In genomic region chr3:195319060-195319459, GRCh38 we compare ENCODE assay signal across 16 cellular contexts.
"Had no signal": no experiment of that assay in that cellular context is flagged by ENCODE, and none has a peak within 500 bp of the region (broad histone marks: within the 10 kb centered on the region; RNA-seq: fewer than 3 reads in every experiment).

No MANE protein-coding gene starts in this region.

- ATAC-seq: activated CD8-positive, alpha-beta T cell treated with anti-CD3 and anti-CD28 coated beads for 36 hours; activated T-cell treated with anti-CD3 and anti-CD28 coated beads, Interleukin-2, amount 50 U/mL, for 4 hours; natural killer cell; psoas muscle; right cardiac atrium had no signal

- H3K27ac Mint-ChIP-seq: activated CD4-positive, alpha-beta T cell treated with anti-CD3 and anti-CD28 coated beads, Interleukin-2, amount 10 ng/mL, durations not matched to agents 24 days and 14 days; activated CD8-positive, alpha-beta T cell treated with anti-CD3 and anti-CD28 coated beads for 36 hours had no signal

- H3K36me3 ChIP-seq: ovary had no signal

- FAIRE-seq: endothelial cell of umbilical vein had no signal

- H3K4me3 Mint-ChIP-seq: activated CD4-positive, alpha-beta T cell treated with anti-CD3 and anti-CD28 coated beads, Interleukin-2, amount 10 ng/mL, durations not matched to agents 24 days and 14 days; activated CD8-positive, alpha-beta T cell treated with anti-CD3 and anti-CD28 coated beads for 36 hours; activated T-cell treated with anti-CD3 and anti-CD28 coated beads, Interleukin-2, amount 50 U/mL, for 4 hours; immature natural killer cell; natural killer cell had no signal

- H3K27me3 ChIP-seq: ascending aorta, esophagus squamous epithelium, ovary, thyroid gland had no signal

- H3K27me3 Mint-ChIP-seq: activated CD4-positive, alpha-beta T cell treated with anti-CD3 and anti-CD28 coated beads, Interleukin-2, amount 10 ng/mL, durations not matched to agents 24 days and 14 days; activated CD8-positive, alpha-beta T cell treated with anti-CD3 and anti-CD28 coated beads for 36 hours had no signal

- H3K4me3 ChIP-seq: ascending aorta, coronary artery, esophagus squamous epithelium, ovary, psoas muscle, thyroid gland had no signal

- DNase-seq: activated CD4-positive, alpha-beta T cell treated with anti-CD3 and anti-CD28 coated beads, Interleukin-2, amount 10 ng/mL, durations not matched to agents 24 days and 14 days; activated CD8-positive, alpha-beta T cell treated with anti-CD3 and anti-CD28 coated beads for 36 hours; activated naive CD4-positive, alpha-beta T cell treated with anti-CD3 and anti-CD28 coated beads, Interleukin-2, amount 50 U/mL, for 16 hours; activated T-cell treated with anti-CD3 and anti-CD28 coated beads, Interleukin-2, amount 50 U/mL, for 4 hours; esophagus squamous epithelium; immature natural killer cell; natural killer cell; ovary; psoas muscle; right cardiac atrium; stimulated activated CD4-positive, alpha-beta T cell treated with anti-CD3 and anti-CD28 coated beads, Interleukin-2, amount 100 ng/mL, for 24 hours; stimulated activated naive CD4-positive, alpha-beta T cell treated with Interleukin-2 at 50 U/mL for 16 hours; thyroid gland had no signal

- H3K9me3 Mint-ChIP-seq: immature natural killer cell, natural killer cell had no signal
